Comparison of ENCODE assay signal across 28 cellular contexts in genomic region chr6:134949927-134950326, GRCh38. TPM values are rescaled to one million over a fixed set of nuclear protein-coding genes. Genes with fewer than 3 reads are reported as not detected.
"Had no signal": no experiment of that assay in that cellular context is flagged by ENCODE, and none has a peak within 500 bp of the region (broad histone marks: within the 10 kb centered on the region; RNA-seq: fewer than 3 reads in every experiment).

A gene with protein sequence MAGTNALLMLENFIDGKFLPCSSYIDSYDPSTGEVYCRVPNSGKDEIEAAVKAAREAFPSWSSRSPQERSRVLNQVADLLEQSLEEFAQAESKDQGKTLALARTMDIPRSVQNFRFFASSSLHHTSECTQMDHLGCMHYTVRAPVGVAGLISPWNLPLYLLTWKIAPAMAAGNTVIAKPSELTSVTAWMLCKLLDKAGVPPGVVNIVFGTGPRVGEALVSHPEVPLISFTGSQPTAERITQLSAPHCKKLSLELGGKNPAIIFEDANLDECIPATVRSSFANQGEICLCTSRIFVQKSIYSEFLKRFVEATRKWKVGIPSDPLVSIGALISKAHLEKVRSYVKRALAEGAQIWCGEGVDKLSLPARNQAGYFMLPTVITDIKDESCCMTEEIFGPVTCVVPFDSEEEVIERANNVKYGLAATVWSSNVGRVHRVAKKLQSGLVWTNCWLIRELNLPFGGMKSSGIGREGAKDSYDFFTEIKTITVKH (minus strand): TSS chr6:134950101. CDS start chr6:134950053, 48 bp downstream.

- H3K4me1 ChIP-seq: heart left ventricle, lower lobe of right lung, prostate gland, uterus had no signal

- H3K27ac ChIP-seq: heart left ventricle, lower lobe of right lung, ovary, prostate gland, uterus, VCaP had no signal

- H3K4me3 ChIP-seq: heart left ventricle, lower lobe of right lung, mucosa of descending colon, ovary, prostate gland, smooth muscle cell, uterus had no signal

- DNase-seq: activated CD4-positive, alpha-beta memory T cell treated with anti-CD3 and anti-CD28 coated beads for 36 hours; activated CD4-positive, alpha-beta T cell treated with anti-CD3 and anti-CD28 coated beads, Interleukin-2, amount 10 ng/mL, durations not matched to agents 24 days and 14 days; activated CD4-positive, CD25-positive, alpha-beta regulatory T cell treated with anti-CD3 and anti-CD28 coated beads, Interleukin-2, amount 50 U/mL, for 72 hours; activated CD8-positive, alpha-beta memory T cell treated with anti-CD3 and anti-CD28 coated beads, Interleukin-2, amount 50 U/mL, for 4 hours; activated naive CD8-positive, alpha-beta T cell treated with anti-CD3 and anti-CD28 coated beads, Interleukin-2, amount 50 U/mL, for 24 hours; activated T-cell treated with anti-CD3 and anti-CD28 coated beads, Interleukin-2, amount 50 U/mL, for 24 hours; amygdala; caudate nucleus; cortex of kidney; effector memory CD8-positive, alpha-beta T cell; heart left ventricle; left cardiac atrium; lower lobe of right lung; mucosa of descending colon; ovary; stimulated activated CD4-positive, alpha-beta T cell treated with anti-CD3 and anti-CD28 coated beads, Interleukin-1b, Interleukin-23, amount 100 ng/mL, for 48 hours; stimulated activated CD4-positive, alpha-beta T cell treated with anti-CD3 and anti-CD28 coated beads, Interleukin-4, amount 100 ng/mL, for 4 hours; stimulated activated CD8-positive, alpha-beta memory T cell treated with anti-CD3 and anti-CD28 coated beads, Interleukin-4, amount 100 ng/mL, for 48 hours; stimulated activated naive CD8-positive, alpha-beta T cell treated with anti-CD3 and anti-CD28 coated beads, Interleukin-15, amount 100 ng/mL, for 72 hours; substantia nigra; uterus had no signal

- H3K4me2 ChIP-seq: smooth muscle cell had no signal

- H3K9me3 ChIP-seq: lower lobe of right lung, mucosa of descending colon, ovary, prostate gland, uterus had no signal

- H3K36me3 ChIP-seq: heart left ventricle, lower lobe of right lung, ovary, prostate gland, uterus had no signal

- ATAC-seq: activated naive CD8-positive, alpha-beta T cell treated with anti-CD3 and anti-CD28 coated beads, Interleukin-2, amount 50 U/mL, for 24 hours; effector memory CD8-positive, alpha-beta T cell; heart left ventricle; left cardiac atrium; lower lobe of right lung; mucosa of descending colon; natural killer cell treated with Interleukin-12 subunit alpha and Interleukin-12 subunit beta and Interleukin-15 and Interleukin-18, amount 100 ng/mL, for 72 hours; stimulated activated memory B cell treated with anti-CD40 and anti-IgM and Interleukin-4, amounts not matched to agents 10 μg/mL and 1 μg/mL and 100 μg/mL, for 72 hours; stimulated activated naive CD8-positive, alpha-beta T cell treated with anti-CD3 and anti-CD28 coated beads, Interleukin-15, amount 100 ng/mL, for 72 hours had no signal

- H3K27me3 ChIP-seq: heart left ventricle, ovary, uterus had no signal

RNA-seq across cellular contexts. Expression of the gene that starts here (rescaled TPM):
- total RNA-seq: fibroblast of villous mesenchyme, myocyte had no signal
